Comparison of ENCODE assay signal across 8 cellular contexts in the genomic region with DNA sequence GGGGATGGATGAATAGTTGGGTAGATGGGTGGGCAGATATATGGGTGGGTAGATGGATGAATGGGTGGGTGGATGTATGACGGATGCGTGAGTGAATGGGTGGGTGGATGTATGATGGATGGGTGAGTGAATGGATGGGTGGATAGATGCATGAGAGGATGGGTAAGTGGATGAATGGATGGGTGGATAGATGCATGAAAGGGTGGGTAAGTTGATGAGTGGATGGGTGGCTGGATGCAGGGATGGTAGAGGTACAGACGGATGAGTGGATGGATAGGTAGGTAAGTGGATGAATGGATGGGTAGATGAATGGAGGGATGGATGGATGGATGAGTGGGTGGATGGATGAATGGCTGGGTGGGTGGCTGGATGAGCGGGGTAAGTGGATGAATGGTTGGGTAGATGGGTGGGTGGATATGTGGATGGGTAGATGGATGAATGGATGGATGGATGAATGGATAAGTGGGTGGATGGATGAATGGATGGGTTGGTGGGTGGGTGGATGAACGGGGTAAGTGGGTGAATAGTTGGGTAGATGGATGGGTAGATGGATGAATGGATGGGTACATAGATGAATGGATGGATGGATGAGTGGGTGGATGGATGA.
DNase-seq lines count a peak whose midpoint lies in the region; ATAC-seq, FAIRE-seq and TF ChIP-seq lines count a peak whose summit lies in the region.
"Not testable (repeated sequence)": the region's sequence is repeated elsewhere in the genome, so short reads cannot be mapped to it uniquely, and the experiment has no call there.

No MANE protein-coding gene starts in this region.

- not testable (repeated sequence) for ATAC-seq in memory B cell (ENCODE audit: low read depth)

- not testable (repeated sequence) for TF ChIP-seq CTCF in bronchial epithelial cell (IDR thresholded peaks at IDR 0.05; ENCODE audit: insufficient read depth, low read length, severe bottlenecking); right atrium auricular region (IDR thresholded peaks at IDR 0.05); nephron (IDR thresholded peaks at IDR 0.05; ENCODE audit: unreplicated experiment in 3 of 3); spleen (IDR thresholded peaks at IDR 0.05 in 8 of 11, conservative IDR thresholded peaks at IDR 0.05 in 3 of 11)

- not testable (repeated sequence) for H3K4me3 ChIP-seq in bronchial epithelial cell (ENCODE audit: low read depth, low read length); right atrium auricular region; spleen

- H3K4me1 Mint-ChIP-seq in memory B cell: not testable (repeated sequence)
- H3K4me1 Mint-ChIP-seq in nephron: peaks cover 47% of the 10 kb centered on the region

- TF ChIP-seq POLR2A in spleen (IDR thresholded peaks at IDR 0.05): not testable (repeated sequence)

- H3K9me3 Mint-ChIP-seq in memory B cell, nephron: not testable (repeated sequence)

- FAIRE-seq in HTR-8/SVneo (lab: Jason Lieb, UNC): peak; percentile 88
- FAIRE-seq in bronchial epithelial cell (lab: Jason Lieb, UNC): peak; percentile 79

- WGBS in spleen, 5 donors: 93 to 98% (median 97%) methylated on average over 5 of the region's 5 CpGs

- not testable (repeated sequence) for H3K4me3 Mint-ChIP-seq in memory B cell, nephron

- peaks cover 13% of the 10 kb centered on the region for H3K36me3 Mint-ChIP-seq in memory B cell
- not testable (repeated sequence) for H3K36me3 Mint-ChIP-seq in nephron (ENCODE audit: low read depth)

- not testable (repeated sequence) for H3K27me3 ChIP-seq in bronchial epithelial cell (ENCODE audit: control insufficient read depth, insufficient read depth, low read length); right atrium auricular region; spleen (replicated peaks in 1 of 7)

- H3K9me3 ChIP-seq in right atrium auricular region, spleen: not testable (repeated sequence)

- not testable (repeated sequence) for H3K27ac ChIP-seq in right atrium auricular region, spleen

- DNase-seq in HTR-8/SVneo (ENCODE audit: insufficient read length, low spot score); bronchial epithelial cell (ENCODE audit: low read depth); memory B cell (ENCODE audit: low spot score in 2 of 2): not testable (repeated sequence)
- peak; percentile 16 for DNase-seq in activated effector memory CD4-positive, alpha-beta T cell treated with anti-CD3 and anti-CD28 coated beads, Interleukin-2, amount 50 U/mL, for 16 hours
- DNase-seq in right atrium auricular region (ENCODE audit: low spot score): peak; percentile 9
- DNase-seq in spleen: peak; percentile 20
- peak; percentile 19 for DNase-seq in ureter (ENCODE audit: low spot score)

- not testable (repeated sequence) for H3K27me3 Mint-ChIP-seq in memory B cell
- H3K27me3 Mint-ChIP-seq in nephron (ENCODE audit: low read depth): peaks cover 13% of the 10 kb centered on the region

- peak overlapping the region; percentile 7 for H3K27ac Mint-ChIP-seq in memory B cell
- H3K27ac Mint-ChIP-seq in nephron: peak overlapping the region in 2 of 3 experiments; percentile 30 to 73

- intact Hi-C loops in spleen (cut with DNase I; ENCODE audit: low total_unique reads): not testable (repeated sequence)

- H3K4me1 ChIP-seq in right atrium auricular region: peaks cover 0 to 25% of the 10 kb centered on the region in 2 donors
- H3K4me1 ChIP-seq in spleen: not testable (repeated sequence)

- not testable (repeated sequence) for H3K36me3 ChIP-seq in bronchial epithelial cell (ENCODE audit: control insufficient read depth, insufficient read depth, low read length); right atrium auricular region
- H3K36me3 ChIP-seq in spleen: peaks cover 0 to 13% (median 0%) of the 10 kb centered on the region in 6 donors
